In the genomic region with DNA sequence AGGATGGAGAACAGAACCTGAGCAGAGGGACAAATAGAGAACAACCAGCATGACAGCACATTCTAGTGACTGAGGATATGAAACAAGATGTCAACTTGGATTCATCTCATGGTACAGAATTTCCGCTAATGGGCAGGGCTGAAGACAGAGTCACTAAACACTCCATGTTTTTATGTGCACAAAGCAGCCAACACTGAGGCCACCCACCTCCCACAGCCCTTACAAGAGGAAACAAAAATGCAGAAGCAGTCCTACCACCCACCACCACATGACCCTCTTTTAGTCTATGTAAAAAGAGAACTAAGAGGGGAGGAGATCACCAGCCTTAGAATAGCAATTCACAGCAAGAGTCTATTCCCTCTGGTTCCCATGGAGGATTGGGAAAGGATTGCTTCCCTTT, we compare ENCODE assay signal across 11 cellular contexts.
DNase-seq lines count a peak whose midpoint lies in the region; ATAC-seq, FAIRE-seq and TF ChIP-seq lines count a peak whose summit lies in the region.
"Had no signal": no experiment of that assay in that cellular context is flagged by ENCODE, and none has a peak within 500 bp of the region (broad histone marks: within the 10 kb centered on the region; RNA-seq: fewer than 3 reads in every experiment).

No MANE protein-coding gene starts in this region.

- intact Hi-C loops in OCI-LY7 (cut with micrococcal nuclease; ENCODE audit: unreplicated experiment) (no loop called here), sciatic nerve (cut with DNase I) (no loop called here)

- CTCF ChIA-PET in OCI-LY7 (lab: Charles Lee; ENCODE audit: unreplicated experiment): interaction anchor here (1.0 kb wide), 1 partner anchor 846 kb away, joined by 4 read pairs; the partner anchor contains the start of gene RPL15

- FAIRE-seq in GM19239 (lab: Jason Lieb, UNC): peak; percentile 86
- FAIRE-seq in frontal cortex (lab: Jason Lieb, UNC): no peak

- H2AFZ ChIP-seq in OCI-LY7 (ENCODE audit: low read length): peak overlapping the region; percentile 64; the same call in 1 of the 2 replicates

- no peaks in the 10 kb centered on the region for H3K36me3 ChIP-seq in OCI-LY7 (ENCODE audit: insufficient read depth, low read length)

- TF ChIP-seq CTCF in OCI-LY7 (conservative IDR thresholded peaks at IDR 0.05; ENCODE audit: low read length): no peak

- no peaks in the 10 kb centered on the region for H3K9me2 ChIP-seq in OCI-LY7 (ENCODE audit: insufficient read depth, low read length)

- H3K9me3 ChIP-seq in OCI-LY7 (ENCODE audit: low read length): no peaks in the 10 kb centered on the region; the same call in 1 of the 2 replicates

- peaks cover 55% of the 10 kb centered on the region for H3K4me1 ChIP-seq in OCI-LY7 (ENCODE audit: insufficient read depth, low read length, poor library complexity, severe bottlenecking)

- peak overlapping the region; percentile 69 for H3K27ac ChIP-seq in OCI-LY7 (ENCODE audit: low read depth, low read length, poor library complexity, severe bottlenecking)
- H3K27ac ChIP-seq: epithelial cell of prostate had no signal

- H3K79me2 ChIP-seq in OCI-LY7 (ENCODE audit: insufficient read depth, low read depth, low read length): no peaks in the 10 kb centered on the region

- H3K4me2 ChIP-seq in OCI-LY7 (ENCODE audit: low read length): peak overlapping the region; percentile 56

- POLR2A ChIA-PET in OCI-LY7 (lab: Charles Lee): interaction anchor here (0.6 to 1.5 kb wide), 2 partner anchors 52 to 107 kb away, joined by 3 to 8 read pairs; no protein-coding TSS in a partner anchor

- peak overlapping the region; percentile 12 for H3K4me3 ChIP-seq in OCI-LY7 (ENCODE audit: low read depth, low read length, poor library complexity, severe bottlenecking)

- ATAC-seq in HG02885 (IDR thresholded peaks at IDR 0.05; ENCODE audit: poor library complexity, unreplicated experiment): peak; percentile 84
- peak; percentile 81 for ATAC-seq in sciatic nerve
- no peak for ATAC-seq in GM18520 (IDR thresholded peaks at IDR 0.05; ENCODE audit: unreplicated experiment)
- ATAC-seq: T-cell had no signal

- DNase-seq in GM19239 (ENCODE audit: insufficient read length, low spot score) (no peak), OCI-LY7 (ENCODE audit: low spot score) (peak; percentile 60), sciatic nerve (ENCODE audit: low spot score) (no peak), HPDE6-E6E7 (ENCODE audit: extremely low spot score) (no peak), HCEC 1CT (no peak), frontal cortex (ENCODE audit: low spot score in 2 of 2) (no peak)
- DNase-seq: activated naive CD4-positive, alpha-beta T cell treated with Interleukin-2 at 50 U/mL for 16 hours had no signal

- BruUV-seq in OCI-LY7 (replicated peaks; lab: Mats Ljungman, UMichigan): no TSS peak

- H4K20me1 ChIP-seq in OCI-LY7 (ENCODE audit: insufficient read depth, low read length): no peaks in the 10 kb centered on the region
